28 cellular contexts compared by ENCODE assay signal in genomic region chr12:114760151-114760877, GRCh38.
"Had no signal": no experiment of that assay in that cellular context is flagged by ENCODE, and none has a peak within 500 bp of the region (broad histone marks: within the 10 kb centered on the region; RNA-seq: fewer than 3 reads in every experiment).

No MANE protein-coding gene starts in this region.

- H3K27me3 ChIP-seq: adrenal gland, ascending aorta, brain microvascular endothelial cell, gastrocnemius medialis, neural progenitor cell, right atrium auricular region, transverse colon, vagina had no signal

- H3K4me1 ChIP-seq: ascending aorta, gastrocnemius medialis, prostate gland, transverse colon had no signal

- ATAC-seq: activated CD4-positive, alpha-beta T cell treated with anti-CD3 and anti-CD28 coated beads for 36 hours; activated T-helper 17 cell treated with anti-CD3 and anti-CD28 coated beads, Interleukin-2, amount 50 U/mL, for 72 hours; gastrocnemius medialis; left cardiac atrium; stimulated activated memory B cell treated with anti-CD40 and anti-IgM and Interleukin-4, amounts not matched to agents 10 μg/mL and 1 μg/mL and 100 μg/mL, for 72 hours had no signal

- H3K27me3 Mint-ChIP-seq: central memory CD8-positive, alpha-beta T cell; stimulated activated memory B cell treated with anti-CD40 and anti-IgM and Interleukin-4, amounts not matched to agents 10 μg/mL and 1 μg/mL and 100 μg/mL, for 72 hours had no signal

- DNase-seq: activated B cell treated with CpG ODN at 0.5 μM for 24 hours; activated CD4-positive, alpha-beta T cell treated with anti-CD3 and anti-CD28 coated beads for 36 hours; activated CD4-positive, alpha-beta T cell treated with anti-CD3 and anti-CD28 coated beads, Interleukin-2, amount 50 U/mL, for 4 hours; activated CD8-positive, alpha-beta memory T cell treated with anti-CD3 and anti-CD28 coated beads for 24 hours; activated CD8-positive, alpha-beta memory T cell treated with anti-CD3 and anti-CD28 coated beads, Interleukin-2, amount 50 U/mL, for 4 hours; activated naive CD4-positive, alpha-beta T cell; activated T-cell treated with anti-CD3 and anti-CD28 coated beads, Interleukin-2, amount 50 U/mL, for 24 hours; adrenal gland; brain microvascular endothelial cell; effector memory CD4-positive, alpha-beta T cell; gastrocnemius medialis; hypothalamus; left cardiac atrium; naive B cell; transverse colon had no signal

- H3K36me3 ChIP-seq: adrenal gland, ascending aorta, brain microvascular endothelial cell, gastrocnemius medialis, neural progenitor cell, prostate gland, right atrium auricular region, transverse colon, vagina had no signal

- H2AFZ ChIP-seq: neural progenitor cell had no signal

- H3K4me3 ChIP-seq: adrenal gland, ascending aorta, gastrocnemius medialis, neural progenitor cell, prostate gland, right atrium auricular region, transverse colon, vagina had no signal

- FAIRE-seq: colon, islet of Langerhans had no signal

- H3K36me3 Mint-ChIP-seq: activated naive CD8-positive, alpha-beta T cell; memory B cell; naive B cell; neural progenitor cell; stimulated activated memory B cell treated with anti-CD40 and anti-IgM and Interleukin-4, amounts not matched to agents 10 μg/mL and 1 μg/mL and 100 μg/mL, for 72 hours had no signal

- H3K4me1 Mint-ChIP-seq: activated B cell treated with CpG ODN at 0.5 μM for 24 hours; activated CD4-positive, alpha-beta T cell treated with anti-CD3 and anti-CD28 coated beads for 36 hours; activated T-helper 17 cell treated with anti-CD3 and anti-CD28 coated beads, Interleukin-2, amount 50 U/mL, for 72 hours; central memory CD8-positive, alpha-beta T cell; memory B cell; naive B cell; stimulated activated memory B cell treated with anti-CD40 and anti-IgM and Interleukin-4, amounts not matched to agents 10 μg/mL and 1 μg/mL and 100 μg/mL, for 72 hours had no signal

- H3K27ac ChIP-seq: ascending aorta, brain microvascular endothelial cell, gastrocnemius medialis, neural progenitor cell, prostate gland, right atrium auricular region, transverse colon, vagina had no signal

- H3K9ac ChIP-seq: neural progenitor cell had no signal

- H3K4me2 ChIP-seq: neural progenitor cell had no signal

- H3K9me3 Mint-ChIP-seq: activated B cell treated with CpG ODN at 0.5 μM for 24 hours; central memory CD8-positive, alpha-beta T cell; memory B cell; neural progenitor cell; stimulated activated memory B cell treated with anti-CD40 and anti-IgM and Interleukin-4, amounts not matched to agents 10 μg/mL and 1 μg/mL and 100 μg/mL, for 72 hours had no signal

- H3K9me3 ChIP-seq: adrenal gland, ascending aorta, gastrocnemius medialis, prostate gland, right atrium auricular region, transverse colon, vagina had no signal

- H3K4me3 Mint-ChIP-seq: activated B cell treated with CpG ODN at 0.5 μM for 24 hours; activated CD4-positive, alpha-beta T cell treated with anti-CD3 and anti-CD28 coated beads for 36 hours; activated naive CD8-positive, alpha-beta T cell; activated T-cell treated with anti-CD3 and anti-CD28 coated beads, Interleukin-2, amount 50 U/mL, for 24 hours; activated T-helper 17 cell treated with anti-CD3 and anti-CD28 coated beads, Interleukin-2, amount 50 U/mL, for 72 hours; central memory CD8-positive, alpha-beta T cell; memory B cell; neural progenitor cell; stimulated activated memory B cell treated with anti-CD40 and anti-IgM and Interleukin-4, amounts not matched to agents 10 μg/mL and 1 μg/mL and 100 μg/mL, for 72 hours; T-helper 1 cell treated with Interleukin-12 subunit alpha and Interleukin-12 subunit beta and Interleukin-4 antibody, amounts not matched to agents 30 μg/mL and 1 μg/mL, for 36 hours had no signal

- H3K27ac Mint-ChIP-seq: activated B cell treated with CpG ODN at 0.5 μM for 24 hours; activated CD4-positive, alpha-beta T cell treated with anti-CD3 and anti-CD28 coated beads for 36 hours; activated naive CD8-positive, alpha-beta T cell; activated T-cell treated with anti-CD3 and anti-CD28 coated beads, Interleukin-2, amount 50 U/mL, for 24 hours; activated T-helper 17 cell treated with anti-CD3 and anti-CD28 coated beads, Interleukin-2, amount 50 U/mL, for 72 hours; memory B cell; naive B cell; neural progenitor cell; stimulated activated memory B cell treated with anti-CD40 and anti-IgM and Interleukin-4, amounts not matched to agents 10 μg/mL and 1 μg/mL and 100 μg/mL, for 72 hours; T-helper 1 cell treated with Interleukin-12 subunit alpha and Interleukin-12 subunit beta and Interleukin-4 antibody, amounts not matched to agents 30 μg/mL and 1 μg/mL, for 36 hours had no signal
